24 cellular contexts compared by ENCODE assay signal in the genomic region with DNA sequence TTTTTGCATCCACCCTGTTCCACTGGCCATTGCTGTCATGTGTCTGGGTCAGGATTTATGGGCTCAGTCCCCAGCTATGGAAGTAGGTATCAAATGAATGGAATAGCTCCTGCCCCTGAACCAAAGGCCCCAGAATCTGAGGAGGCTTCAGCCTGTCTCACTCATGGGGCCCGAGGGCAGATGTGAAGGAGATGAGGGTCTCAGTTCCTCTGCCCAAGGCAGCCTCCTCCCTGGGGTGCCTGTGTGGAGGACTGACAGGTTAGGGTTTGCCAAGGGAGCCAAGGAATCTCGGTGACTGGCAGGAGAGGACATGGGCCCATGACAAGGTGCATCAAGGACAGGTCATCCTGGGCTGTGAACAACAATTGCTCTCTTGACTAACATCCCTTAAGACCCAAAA.
"Had no signal": no experiment of that assay in that cellular context is flagged by ENCODE, and none has a peak within 500 bp of the region (broad histone marks: within the 10 kb centered on the region; RNA-seq: fewer than 3 reads in every experiment).

No MANE protein-coding gene starts in this region.

- H3K27me3 ChIP-seq: body of pancreas, colonic mucosa, gastrocnemius medialis, SJSA1, spleen, thyroid gland had no signal

- DNase-seq: activated B cell treated with CpG ODN at 0.5 μM for 24 hours; activated CD4-positive, alpha-beta T cell treated with anti-CD3 and anti-CD28 coated beads for 4 hours; activated gamma-delta T cell; activated naive CD4-positive, alpha-beta T cell treated with anti-CD3 and anti-CD28 coated beads, Interleukin-2, amount 50 U/mL, for 16 hours; activated naive CD8-positive, alpha-beta T cell treated with anti-CD3 and anti-CD28 coated beads, Interleukin-2, amount 50 U/mL, for 24 hours; activated T-cell treated with anti-CD3 and anti-CD28 coated beads, Interleukin-2, amount 50 U/mL, for 48 hours; anterior cingulate cortex; body of pancreas; central memory CD4-positive, alpha-beta T cell; colonic mucosa; esophagus squamous epithelium; gastrocnemius medialis; nephron progenitor cell; occipital lobe; spleen; stimulated activated CD4-positive, alpha-beta T cell treated with anti-CD3 and anti-CD28 coated beads, Interleukin-4, amount 100 ng/mL, for 1 hour; stimulated activated naive CD4-positive, alpha-beta T cell treated with Interleukin-2 at 50 U/mL for 16 hours; T-helper 1 cell; thyroid gland had no signal

- H3K27ac ChIP-seq: body of pancreas, colonic mucosa, esophagus squamous epithelium, gastrocnemius medialis, heart left ventricle, SJSA1, spleen, thyroid gland had no signal

- ATAC-seq: activated naive CD8-positive, alpha-beta T cell treated with anti-CD3 and anti-CD28 coated beads, Interleukin-2, amount 50 U/mL, for 24 hours; body of pancreas; gastrocnemius medialis; heart left ventricle had no signal

- H3K4me3 ChIP-seq: body of pancreas, colonic mucosa, esophagus squamous epithelium, gastrocnemius medialis, heart left ventricle, SJSA1, spleen, thyroid gland had no signal

- H3K4me1 Mint-ChIP-seq: activated B cell treated with CpG ODN at 0.5 μM for 24 hours had no signal

- H3K36me3 Mint-ChIP-seq: activated CD4-positive, alpha-beta memory T cell treated with anti-CD3 and anti-CD28 coated beads for 36 hours; mesothelial cell of epicardium had no signal

- H3K9me3 Mint-ChIP-seq: activated B cell treated with CpG ODN at 0.5 μM for 24 hours; activated CD4-positive, alpha-beta memory T cell treated with anti-CD3 and anti-CD28 coated beads for 36 hours; activated naive CD8-positive, alpha-beta T cell treated with anti-CD3 and anti-CD28 coated beads, Interleukin-2, amount 50 U/mL, for 24 hours; endodermal cell; mesothelial cell of epicardium; nephron progenitor cell had no signal

- H3K27me3 Mint-ChIP-seq: activated CD4-positive, alpha-beta memory T cell treated with anti-CD3 and anti-CD28 coated beads for 36 hours; activated naive CD8-positive, alpha-beta T cell treated with anti-CD3 and anti-CD28 coated beads, Interleukin-2, amount 50 U/mL, for 24 hours had no signal

- H3K4me1 ChIP-seq: colonic mucosa had no signal

- H3K27ac Mint-ChIP-seq: activated B cell treated with CpG ODN at 0.5 μM for 24 hours; activated CD4-positive, alpha-beta memory T cell treated with anti-CD3 and anti-CD28 coated beads for 36 hours; activated naive CD8-positive, alpha-beta T cell treated with anti-CD3 and anti-CD28 coated beads, Interleukin-2, amount 50 U/mL, for 24 hours; endodermal cell; mesothelial cell of epicardium; nephron progenitor cell had no signal

- H3K4me3 Mint-ChIP-seq: activated B cell treated with CpG ODN at 0.5 μM for 24 hours; activated CD4-positive, alpha-beta memory T cell treated with anti-CD3 and anti-CD28 coated beads for 36 hours; activated naive CD8-positive, alpha-beta T cell treated with anti-CD3 and anti-CD28 coated beads, Interleukin-2, amount 50 U/mL, for 24 hours; endodermal cell; mesothelial cell of epicardium; nephron progenitor cell had no signal

- H3K9me3 ChIP-seq: body of pancreas, colonic mucosa, esophagus squamous epithelium, gastrocnemius medialis, heart left ventricle, SJSA1, spleen, thyroid gland had no signal

- H3K36me3 ChIP-seq: colonic mucosa, esophagus squamous epithelium, gastrocnemius medialis, heart left ventricle, SJSA1, spleen, thyroid gland had no signal
